Comparison of ENCODE assay signal across 3 cellular contexts in genomic region chr11:61248071-61248470, GRCh38. TPM values are rescaled to one million over a fixed set of nuclear protein-coding genes. Genes with fewer than 3 reads are reported as not detected.
"Had no signal": no experiment of that assay in that cellular context is flagged by ENCODE, and none has a peak within 500 bp of the region (broad histone marks: within the 10 kb centered on the region; RNA-seq: fewer than 3 reads in every experiment).

No MANE protein-coding gene starts in this region.

RNA-seq across cellular contexts. Expression of gene PGA5, which starts 7.1 kb away (rescaled TPM):
- total RNA-seq: M059J, MCF 10A, NCI-H460 had no signal

RNA-seq across cellular contexts. Expression of gene PGA4, which starts 25.9 kb away (rescaled TPM):
- total RNA-seq: M059J, MCF 10A, NCI-H460 had no signal

RNA-seq across cellular contexts. Expression of gene PGA3, which starts 44.8 kb away (rescaled TPM):
- total RNA-seq: M059J, MCF 10A, NCI-H460 had no signal

RNA-seq across cellular contexts. Expression of gene VWCE, which starts 47.0 kb away (rescaled TPM):
- total RNA-seq: M059J had no signal
